In the genomic region with DNA sequence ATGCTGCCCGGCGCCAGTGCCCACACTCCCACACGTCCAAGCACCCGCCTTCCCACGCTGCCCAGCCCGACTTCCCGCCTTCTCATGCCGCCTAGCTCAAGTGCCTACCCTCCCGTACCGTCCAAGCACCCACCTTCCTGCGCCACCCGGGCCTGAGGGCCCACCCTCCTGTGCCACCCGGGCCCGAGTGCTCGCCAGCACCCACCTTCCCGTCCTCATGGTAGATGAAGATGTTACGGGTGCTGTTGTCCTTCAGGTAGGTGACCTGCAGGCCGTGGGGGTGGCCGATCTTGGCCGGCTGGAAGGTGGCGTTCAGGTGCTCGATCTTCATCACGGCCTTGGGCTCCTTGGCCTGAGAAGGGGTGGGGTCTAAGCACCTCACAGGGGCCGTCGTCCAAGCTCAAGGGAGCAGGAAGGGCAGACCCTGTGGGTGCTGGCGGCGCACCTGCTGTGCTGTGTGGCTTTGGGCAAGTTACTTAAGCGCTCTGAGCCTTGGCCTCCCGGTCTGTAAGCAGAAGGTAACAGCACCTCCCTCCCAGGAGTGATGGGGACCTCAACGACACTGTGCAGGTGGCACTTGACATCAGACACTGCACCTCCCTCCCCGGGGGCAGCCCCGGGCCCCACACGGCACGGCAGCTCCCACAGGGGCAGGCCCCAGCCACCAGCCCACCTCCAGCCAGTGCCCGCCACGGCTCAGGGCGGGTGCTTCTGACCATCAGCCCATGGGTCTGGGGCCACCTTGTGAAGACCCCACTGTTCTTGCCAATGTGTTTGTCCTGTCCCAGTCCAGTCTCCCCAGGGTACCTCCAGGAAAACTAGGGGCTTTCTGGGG, we compare ENCODE assay signal across 1 cellular context.
A peak's percentile ranks its signal among the peaks of the same experiment; 100 is the strongest.
TF ChIP-seq lines count a peak whose summit lies in the region.

No MANE protein-coding gene starts in this region.

TF ChIP-seq in HepG2, 621 proteins besides CTCF, POLR2A, EP300 and RAD21:
- peak; percentile 92 for TF ChIP-seq ZNF768 (CRISPR knock-in tag; IDR thresholded peaks at IDR 0.05)
- 0 out of 2 replicates have a peak, but pooled peaks have one; percentile 47 for TF ChIP-seq PCBP1 (IDR thresholded peaks at IDR 0.05; ENCODE audit: borderline replicate concordance, low read depth, low read length)
- TF ChIP-seq ZFP37 (CRISPR knock-in tag; IDR thresholded peaks at IDR 0.05; ENCODE audit: borderline replicate concordance): no peak
- peak; percentile 53 for TF ChIP-seq AGO2 (optimal IDR thresholded peaks at IDR 0.05; ENCODE audit: low read depth, low read length)
- peak; percentile 43; the same call in 1 of the 2 replicates for TF ChIP-seq HNRNPL (IDR thresholded peaks at IDR 0.05; ENCODE audit: low read depth, low read length)
